ENCODE assay signal across 1 cellular context in genomic region chr6:111259089-111259831, GRCh38.
A peak's percentile ranks its signal among the peaks of the same experiment; 100 is the strongest.
TF ChIP-seq lines count a peak whose summit lies in the region.

No MANE protein-coding gene starts in this region.

TF ChIP-seq in K562, 482 proteins besides CTCF, POLR2A, EP300 and RAD21 (continued from another document and continues in another):
- no peak for TF ChIP-seq ZNF12 (CRISPR knock-in tag; IDR thresholded peaks at IDR 0.05)
- TF ChIP-seq ZBTB33 (CRISPR knock-in tag; IDR thresholded peaks at IDR 0.05) = peak; percentile 81
- no peak for TF ChIP-seq PRDM10 (IDR thresholded peaks at IDR 0.05; ENCODE audit: partially characterized antibody)
- no peak for TF ChIP-seq PHB2 (IDR thresholded peaks at IDR 0.05; ENCODE audit: low read depth)
- TF ChIP-seq HNRNPL (IDR thresholded peaks at IDR 0.05; ENCODE audit: low read depth, low read length) = no peak
- TF ChIP-seq PBX2 (CRISPR knock-in tag; IDR thresholded peaks at IDR 0.05; ENCODE audit: low read depth) = no peak
- no peak for TF ChIP-seq PBX2 (tag; conservative IDR thresholded peaks at IDR 0.05; ENCODE audit: low read depth)
- TF ChIP-seq ZNF41 (CRISPR knock-in tag; conservative IDR thresholded peaks at IDR 0.05) = no peak
- no peak for TF ChIP-seq HNRNPUL1 (IDR thresholded peaks at IDR 0.05; ENCODE audit: low read length)
- no peak; the same call in 1 of the 2 replicates for TF ChIP-seq CBX5 (IDR thresholded peaks at IDR 0.05; ENCODE audit: borderline replicate concordance, low read depth)
- peak; percentile 60 for TF ChIP-seq CCNT2 (IDR thresholded peaks at IDR 0.05; ENCODE audit: borderline replicate concordance, extremely low read depth, insufficient read length, low read depth, low read length)
- no peak for TF ChIP-seq TSC22D4 (tag; IDR thresholded peaks at IDR 0.05)
- no peak for TF ChIP-seq RBM14 (IDR thresholded peaks at IDR 0.05; ENCODE audit: borderline replicate concordance, insufficient read depth, low read depth, low read length)
- no peak for TF ChIP-seq THRAP3 (IDR thresholded peaks at IDR 0.05; ENCODE audit: borderline replicate concordance)
- TF ChIP-seq ATF3 (IDR thresholded peaks at IDR 0.05) = peak; percentile 32; the same call in 1 of the 2 replicates
- TF ChIP-seq ATF3 (CRISPR knock-in tag; conservative IDR thresholded peaks at IDR 0.05) = peak; percentile 78
- TF ChIP-seq ZBTB40 (IDR thresholded peaks at IDR 0.05) = peak; percentile 96
- no peak for TF ChIP-seq ZBTB40 (CRISPR knock-in tag; IDR thresholded peaks at IDR 0.05)
- no peak for TF ChIP-seq KLF10 (CRISPR knock-in tag; IDR thresholded peaks at IDR 0.05)
- peak; percentile 1 to 25; a peak in 2 of 4 replicates for TF ChIP-seq NONO (IDR thresholded peaks at IDR 0.05; ENCODE audit: low read depth in 2 of 2, low read length in 1 of 2)
- peak; percentile 59; the same call in 1 of the 2 replicates for TF ChIP-seq HES1 (IDR thresholded peaks at IDR 0.05; ENCODE audit: low read depth)
- TF ChIP-seq KDM4B (IDR thresholded peaks at IDR 0.05; ENCODE audit: borderline replicate concordance in 2 of 2, low read depth in 1 of 2) = peak in 1 of 2 experiments; percentile 61; a peak in 1 of 4 replicates
- TF ChIP-seq ID3 (CRISPR knock-in tag; IDR thresholded peaks at IDR 0.05) = no peak
- 0 out of 2 replicates have a peak, but pooled peaks have one; percentile 51 for TF ChIP-seq ID3 (tag; IDR thresholded peaks at IDR 0.05)
- peak in 1 of 2 experiments; percentile 81; a peak in 1 of 4 replicates for TF ChIP-seq ZNF639 (CRISPR knock-in tag; conservative IDR thresholded peaks at IDR 0.05 in 1 of 2, IDR thresholded peaks at IDR 0.05 in 1 of 2)
- no peak for TF ChIP-seq YBX1 (IDR thresholded peaks at IDR 0.05)
- TF ChIP-seq ETV5 (CRISPR knock-in tag; IDR thresholded peaks at IDR 0.05; ENCODE audit: low read depth) = peak; percentile 95
- no peak for TF ChIP-seq ZNF274 (IDR thresholded peaks at IDR 0.05; ENCODE audit: borderline replicate concordance, low read depth, low read length)
- TF ChIP-seq MLLT1 (IDR thresholded peaks at IDR 0.05) = peak in 1 of 2 experiments; percentile 57; a peak in 2 of 4 replicates
- peak; percentile 76; the same call in 1 of the 2 replicates for TF ChIP-seq PHF8 (IDR thresholded peaks at IDR 0.05; ENCODE audit: borderline replicate concordance, low read length)
- peak in 1 of 2 experiments; percentile 41; a peak in 1 of 4 replicates for TF ChIP-seq TRIM24 (IDR thresholded peaks at IDR 0.05)
- peak; percentile 65; the same call in 1 of the 2 replicates for TF ChIP-seq TCF7 (IDR thresholded peaks at IDR 0.05; ENCODE audit: borderline replicate concordance)
- TF ChIP-seq GATAD2A (IDR thresholded peaks at IDR 0.05) = 0 out of 2 replicates have a peak, but pooled peaks have one; percentile 11
- no peak for TF ChIP-seq PHTF2 (CRISPR knock-in tag; IDR thresholded peaks at IDR 0.05)
- peak; percentile 78 for TF ChIP-seq RB1 (IDR thresholded peaks at IDR 0.05; ENCODE audit: low read depth)
